In genomic region chr4:173025131-173025530, GRCh38 we compare ENCODE assay signal across 8 cellular contexts.
A peak's percentile ranks its signal among the peaks of the same experiment; 100 is the strongest.
DNase-seq lines count a peak whose midpoint lies in the region; ATAC-seq, FAIRE-seq and TF ChIP-seq lines count a peak whose summit lies in the region.

No MANE protein-coding gene starts in this region.

- H3K36me3 ChIP-seq in HCT116 (ENCODE audit: control insufficient read depth in 1 of 2, insufficient read depth in 2 of 2, low read length in 2 of 2) (no peaks in the 10 kb centered on the region), mesenchymal stem cell (ENCODE audit: control insufficient read depth in 1 of 2, insufficient read depth in 2 of 2, low read depth in 1 of 2, low read length in 2 of 2) (no peaks in the 10 kb centered on the region)

- peaks cover 2% of the 10 kb centered on the region for H3K79me1 ChIP-seq in mesenchymal stem cell (replicated peaks; ENCODE audit: low read length, poor library complexity, severe bottlenecking)

- no peaks in the 10 kb centered on the region for H3K9me3 ChIP-seq in AG04450 (ENCODE audit: control insufficient read depth, insufficient read depth, low read length)
- no peaks in the 10 kb centered on the region for H3K9me3 ChIP-seq in HCT116 (ENCODE audit: control insufficient read depth in 1 of 2, insufficient read depth in 1 of 2, low read depth in 1 of 2, low read length in 2 of 2)
- no peaks in the 10 kb centered on the region for H3K9me3 ChIP-seq in mesenchymal stem cell (ENCODE audit: control insufficient read depth, low read length)

- H3K4ac ChIP-seq in mesenchymal stem cell (ENCODE audit: low read depth in 1 of 2, low read length in 2 of 2), result no peak overlapping the region

- H3K27me3 Mint-ChIP-seq in activated T-helper 1 cell treated with anti-CD3 and anti-CD28 coated beads, Interleukin-12 subunit alpha, Interleukin-12 subunit beta, Interleukin-2, Interleukin-4 antibody, amounts not matched to agents 30 ng/mL and 10 ng/mL and 1 ng/mL, durations not matched to agents 14 hours and 24 hours and 36 hours (ENCODE audit: insufficient read depth), result peaks cover 14% of the 10 kb centered on the region

- no peaks in the 10 kb centered on the region for H3K79me2 ChIP-seq in HCT116 (ENCODE audit: insufficient read depth, low read length)

- H2BK15ac ChIP-seq in mesenchymal stem cell (ENCODE audit: low read depth, poor library complexity, severe bottlenecking), result no peak overlapping the region

- H3K4me1 Mint-ChIP-seq in activated T-helper 1 cell treated with anti-CD3 and anti-CD28 coated beads, Interleukin-12 subunit alpha, Interleukin-12 subunit beta, Interleukin-2, Interleukin-4 antibody, amounts not matched to agents 30 ng/mL and 10 ng/mL and 1 ng/mL, durations not matched to agents 14 hours and 24 hours and 36 hours (ENCODE audit: low read depth), result no peaks in the 10 kb centered on the region

- H3K4me1 ChIP-seq in HCT116 (ENCODE audit: control insufficient read depth in 1 of 2, insufficient read depth in 2 of 2, low read length in 2 of 2), result no peaks in the 10 kb centered on the region
- H3K4me1 ChIP-seq in mesenchymal stem cell (ENCODE audit: control insufficient read depth, insufficient read depth, low read depth, low read length), result peaks cover 13% of the 10 kb centered on the region

- H3K27me3 ChIP-seq in AG04450 (ENCODE audit: control insufficient read depth, insufficient read depth, low read length) (peaks cover 7% of the 10 kb centered on the region), HCT116 (ENCODE audit: insufficient read depth, low read length) (no peaks in the 10 kb centered on the region), mesenchymal stem cell (ENCODE audit: control insufficient read depth in 1 of 2, insufficient read depth in 1 of 2, low read length in 2 of 2) (no peaks in the 10 kb centered on the region)

- RAD21 ChIA-PET in HCT116 (lab: Charles Lee; ENCODE audit: low non-redundant PET in 1 of 2, low total read pairs in 2 of 2, uncharacterized antibody in 2 of 2, unreplicated experiment in 2 of 2), result interaction anchor here (0.8 to 1.5 kb wide), 6 partner anchors 12 to 277 kb away, joined by 3 to 9 read pairs (median 4); no protein-coding TSS in a partner anchor

- no peak overlapping the region for H3K14ac ChIP-seq in mesenchymal stem cell (ENCODE audit: low read length in 2 of 2)

- TF ChIP-seq POLR2A in HCT116 (IDR thresholded peaks at IDR 0.05; ENCODE audit: borderline replicate concordance, extremely low read depth, insufficient read depth, insufficient read length), result no peak

- H2AFZ ChIP-seq in HCT116 (ENCODE audit: low read depth, low read length, poor library complexity, severe bottlenecking) (peak overlapping the region; percentile 3), mesenchymal stem cell (ENCODE audit: low read depth, low read length) (no peak overlapping the region)

- H2BK5ac ChIP-seq in mesenchymal stem cell (ENCODE audit: low read depth, low read length, poor library complexity, severe bottlenecking), result no peak overlapping the region

- no peak overlapping the region for H3K23ac ChIP-seq in mesenchymal stem cell (ENCODE audit: low read length in 2 of 2)

- no peaks in the 10 kb centered on the region for H3K36me3 Mint-ChIP-seq in activated T-helper 1 cell treated with anti-CD3 and anti-CD28 coated beads, Interleukin-12 subunit alpha, Interleukin-12 subunit beta, Interleukin-2, Interleukin-4 antibody, amounts not matched to agents 30 ng/mL and 10 ng/mL and 1 ng/mL, durations not matched to agents 14 hours and 24 hours and 36 hours (ENCODE audit: low read depth)

- peak; percentile 79 for TF ChIP-seq CTCF in AG04450 (IDR thresholded peaks at IDR 0.05; ENCODE audit: low read depth, low read length)
- TF ChIP-seq CTCF in GM12864 (IDR thresholded peaks at IDR 0.05; ENCODE audit: low read depth, low read length, missing control alignments), result peak; percentile 66
- TF ChIP-seq CTCF in HCT116 (IDR thresholded peaks at IDR 0.05 in 2 of 3, conservative IDR thresholded peaks at IDR 0.05 in 1 of 3; ENCODE audit: borderline replicate concordance in 1 of 3, insufficient read depth in 1 of 3, low read depth in 2 of 3, low read length in 2 of 3), result peak; percentile 70 to 89 (median 83)
- TF ChIP-seq CTCF in LNCaP clone FGC (IDR thresholded peaks at IDR 0.05; ENCODE audit: control insufficient read depth, extremely low read depth, insufficient read depth), result peak; percentile 56

- CTCF ChIA-PET in AG04450 (lab: Charles Lee), result interaction anchor here (0.6 to 3.2 kb wide), 22 partner anchors 9 to 361 kb away, joined by 3 to 103 read pairs (median 4); no protein-coding TSS in a partner anchor
- CTCF ChIA-PET in HCT116 (lab: Charles Lee), result interaction anchor here (0.6 to 3.2 kb wide), 10 partner anchors 12 to 277 kb away, joined by 3 to 58 read pairs (median 4); no protein-coding TSS in a partner anchor

- H4K91ac ChIP-seq in mesenchymal stem cell (ENCODE audit: low read length), result no peak overlapping the region

- no peaks in the 10 kb centered on the region for H4K20me1 ChIP-seq in HCT116 (ENCODE audit: insufficient read depth)

- intact Hi-C loops in HCT116 (cut with micrococcal nuclease), result loop anchor here (1.0 to 5.0 kb wide), 4 partner anchors 146 to 392 kb away; no protein-coding TSS in a partner anchor
- intact Hi-C loops in activated T-helper 1 cell treated with anti-CD3 and anti-CD28 coated beads, Interleukin-12 subunit alpha, Interleukin-12 subunit beta, Interleukin-2, Interleukin-4 antibody, amounts not matched to agents 30 ng/mL and 10 ng/mL and 1 ng/mL, durations not matched to agents 14 hours and 24 hours and 36 hours (cut with micrococcal nuclease), result loop anchor here (1.0 kb wide), 2 partner anchors 232 to 392 kb away; no protein-coding TSS in a partner anchor

- 89% methylated on average over 1 of the region's 1 CpG for WGBS in mesenchymal stem cell

- peak; percentile 90 for ATAC-seq in HCT116

- DNase-seq in AG04450 (ENCODE audit: low read depth, low spot score) (peak; percentile 65), GM12864 (ENCODE audit: low read depth) (peak; percentile 30), HCT116 (ENCODE audit: low read depth, low spot score) (peak; percentile 76), LNCaP clone FGC (ENCODE audit: low read depth) (no peak), SHP77 treated with DMSO at 0.1 percent for 48 hours (lab: John Stamatoyannopoulos, UW) (peak; percentile 18), mesenchymal stem cell (peak; percentile 76)
- DNase-seq in activated T-helper 1 cell treated with anti-CD3 and anti-CD28 coated beads, Interleukin-12 subunit alpha, Interleukin-12 subunit beta, Interleukin-2, Interleukin-4 antibody, amounts not matched to agents 30 ng/mL and 10 ng/mL and 1 ng/mL, durations not matched to agents 14 hours and 24 hours and 36 hours (ENCODE audit: low spot score), result no peak

- H3K27ac ChIP-seq in AG04450 (ENCODE audit: low read depth, low read length) (no peak overlapping the region), HCT116 (ENCODE audit: low read depth, low read length) (no peak overlapping the region), mesenchymal stem cell (ENCODE audit: low read length, poor library complexity, severe bottlenecking) (no peak overlapping the region)

- H3K18ac ChIP-seq in mesenchymal stem cell (ENCODE audit: low read depth in 1 of 2, low read length in 2 of 2), result no peak overlapping the region

- H2BK120ac ChIP-seq in mesenchymal stem cell (ENCODE audit: low read depth, low read length), result no peak overlapping the region

- H3K9me3 Mint-ChIP-seq in activated T-helper 1 cell treated with anti-CD3 and anti-CD28 coated beads, Interleukin-12 subunit alpha, Interleukin-12 subunit beta, Interleukin-2, Interleukin-4 antibody, amounts not matched to agents 30 ng/mL and 10 ng/mL and 1 ng/mL, durations not matched to agents 14 hours and 24 hours and 36 hours, result no peaks in the 10 kb centered on the region

- peak; percentile 79 for FAIRE-seq in endometrium (lab: Jason Lieb, UNC)

- H2AK5ac ChIP-seq in mesenchymal stem cell (ENCODE audit: low read length, severe bottlenecking), result peak overlapping the region; percentile 83

- H3K27ac Mint-ChIP-seq in activated T-helper 1 cell treated with anti-CD3 and anti-CD28 coated beads, Interleukin-12 subunit alpha, Interleukin-12 subunit beta, Interleukin-2, Interleukin-4 antibody, amounts not matched to agents 30 ng/mL and 10 ng/mL and 1 ng/mL, durations not matched to agents 14 hours and 24 hours and 36 hours, result no peak overlapping the region

- POLR2A ChIA-PET in AG04450 (lab: Yijun Ruan, JAX), result interaction anchor here (0.5 to 0.8 kb wide), 3 partner anchors 145 to 289 kb away, joined by 3 to 13 read pairs (median 3); no protein-coding TSS in a partner anchor
- POLR2A ChIA-PET in HCT116 (lab: Charles Lee), result interaction anchor here (0.8 kb wide), 1 partner anchor 232 kb away, joined by 3 read pairs; no protein-coding TSS in a partner anchor

- H3K9me2 ChIP-seq in HCT116 (ENCODE audit: insufficient read depth), result no peaks in the 10 kb centered on the region

- H3K4me3 ChIP-seq in AG04450 (ENCODE audit: low read depth, low read length) (no peak overlapping the region), GM12864 (ENCODE audit: low read depth, low read length) (no peak overlapping the region), HCT116 (replicated peaks in 1 of 2; ENCODE audit: low read depth in 1 of 2, low read length in 2 of 2) (no peak overlapping the region), LNCaP clone FGC (ENCODE audit: low read depth, low read length) (no peak overlapping the region), mesenchymal stem cell (ENCODE audit: insufficient read depth in 1 of 2, low read depth in 1 of 2, low read length in 2 of 2) (no peak overlapping the region)

- BruUV-seq in HCT116 (replicated peaks; lab: Mats Ljungman, UMichigan), result no TSS peak

- no peak overlapping the region for H3K4me3 Mint-ChIP-seq in activated T-helper 1 cell treated with anti-CD3 and anti-CD28 coated beads, Interleukin-12 subunit alpha, Interleukin-12 subunit beta, Interleukin-2, Interleukin-4 antibody, amounts not matched to agents 30 ng/mL and 10 ng/mL and 1 ng/mL, durations not matched to agents 14 hours and 24 hours and 36 hours

- peak; percentile 95 for TF ChIP-seq RAD21 in HCT116 (IDR thresholded peaks at IDR 0.05; ENCODE audit: low read depth)

- H3K4me2 ChIP-seq in HCT116 (ENCODE audit: low read length) (no peak overlapping the region), mesenchymal stem cell (ENCODE audit: low read length, poor library complexity, severe bottlenecking) (no peak overlapping the region)

- no peak overlapping the region for H3K9ac ChIP-seq in HCT116 (ENCODE audit: low read length)
- no peak overlapping the region for H3K9ac ChIP-seq in mesenchymal stem cell (ENCODE audit: low read length)

- H2BK12ac ChIP-seq in mesenchymal stem cell (ENCODE audit: low read length in 2 of 2), result no peak overlapping the region

- no peak overlapping the region for H4K8ac ChIP-seq in mesenchymal stem cell (ENCODE audit: low read length)

TF ChIP-seq in HCT116, 20 proteins besides CTCF, POLR2A, EP300 and RAD21 (continues in another document):
- no peak for TF ChIP-seq EZH2phosphoT487 (IDR thresholded peaks at IDR 0.05; ENCODE audit: borderline replicate concordance)
- TF ChIP-seq CBX3 (IDR thresholded peaks at IDR 0.05; ENCODE audit: low read depth), result peak; percentile 58; the same call in 1 of the 2 replicates
- TF ChIP-seq ATF3 (IDR thresholded peaks at IDR 0.05), result no peak
- no peak for TF ChIP-seq SP1 (IDR thresholded peaks at IDR 0.05; ENCODE audit: low read depth)

Comparison
In these comparisons a context has a peak if more than half of its experiments do, and no peak if none do; other contexts are left out.
1. DNase-seq: peak in AG04450 (single experiment), GM12864 (single experiment), HCT116 (single experiment), SHP77 treated with DMSO at 0.1 percent for 48 hours (single experiment) and mesenchymal stem cell (single experiment); none in LNCaP clone FGC (single experiment) and activated T-helper 1 cell treated with anti-CD3 and anti-CD28 coated beads, Interleukin-12 subunit alpha, Interleukin-12 subunit beta, Interleukin-2, Interleukin-4 antibody, amounts not matched to agents 30 ng/mL and 10 ng/mL and 1 ng/mL, durations not matched to agents 14 hours and 24 hours and 36 hours (single experiment).
2. Peak in every context shown above with its lines, with median percentiles within 50 percentile points of each other: CTCF ChIP-seq.